Comparison of ENCODE assay signal across 17 cellular contexts in the genomic region with DNA sequence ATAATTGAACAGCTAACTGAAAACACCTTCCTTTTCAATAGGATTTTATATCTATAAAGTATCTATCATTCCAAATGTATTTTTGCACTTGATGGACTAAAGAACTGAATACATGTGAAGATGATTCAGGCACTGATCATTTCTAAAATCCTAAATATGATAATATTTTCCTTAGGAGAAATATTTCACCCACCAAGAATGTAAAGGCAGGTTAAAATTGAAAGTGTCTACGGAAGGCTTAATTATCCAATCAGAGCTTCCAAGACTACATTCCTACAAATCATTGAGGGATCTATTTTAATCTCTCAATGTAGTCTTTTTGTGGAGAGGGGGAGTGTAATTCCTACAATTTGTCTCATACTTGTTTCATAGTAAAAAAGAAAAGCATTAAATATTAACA.
"Had no signal": no experiment of that assay in that cellular context is flagged by ENCODE, and none has a peak within 500 bp of the region (broad histone marks: within the 10 kb centered on the region; RNA-seq: fewer than 3 reads in every experiment).

No MANE protein-coding gene starts in this region.

- H3K4me3 Mint-ChIP-seq: activated T-cell treated with anti-CD3 and anti-CD28 coated beads, Interleukin-2, amount 50 U/mL, for 72 hours; effector memory CD8-positive, alpha-beta T cell; nephron progenitor cell had no signal

- H3K9me3 Mint-ChIP-seq: activated T-cell treated with anti-CD3 and anti-CD28 coated beads, Interleukin-2, amount 50 U/mL, for 72 hours; effector memory CD8-positive, alpha-beta T cell; nephron progenitor cell had no signal

- DNase-seq: activated CD4-positive, alpha-beta T cell treated with anti-CD3 and anti-CD28 coated beads, Interleukin-2, amount 50 U/mL, for 4 hours; activated effector memory CD4-positive, alpha-beta T cell treated with anti-CD3 and anti-CD28 coated beads, Interleukin-2, amount 50 U/mL, for 16 hours; activated naive CD4-positive, alpha-beta T cell treated with anti-CD3 and anti-CD28 coated beads, Interleukin-2, amount 50 U/mL, for 16 hours; activated T-cell treated with anti-CD3 and anti-CD28 coated beads, Interleukin-2, amount 50 U/mL, for 72 hours; effector memory CD8-positive, alpha-beta T cell; glutamatergic neuron; hippocampal formation; kidney; midbrain; nephron progenitor cell; occipital lobe; stimulated activated CD4-positive, alpha-beta T cell treated with anti-CD3 and anti-CD28 coated beads, Interleukin-2, amount 100 ng/mL, for 24 hours; stimulated activated naive CD4-positive, alpha-beta T cell treated with Interleukin-2 at 50 U/mL for 16 hours; T-helper 2 cell had no signal

- H3K4me3 ChIP-seq: tibial nerve, vagina had no signal

- FAIRE-seq: kidney had no signal

- H3K27me3 Mint-ChIP-seq: effector memory CD8-positive, alpha-beta T cell had no signal

- H3K27me3 ChIP-seq: vagina had no signal

- H3K36me3 ChIP-seq: tibial nerve, vagina had no signal

- H3K27ac ChIP-seq: tibial nerve, vagina had no signal

- H3K27ac Mint-ChIP-seq: nephron progenitor cell, progenitor cell of endocrine pancreas had no signal

- H3K9me3 ChIP-seq: tibial nerve, vagina had no signal
